Comparison of ENCODE assay signal across 8 cellular contexts in genomic region chr1:173867141-173867752, GRCh38. TPM values are rescaled to one million over a fixed set of nuclear protein-coding genes. Genes with fewer than 3 reads are reported as not detected.
DNase-seq lines count a peak whose midpoint lies in the region; ATAC-seq, FAIRE-seq and TF ChIP-seq lines count a peak whose summit lies in the region.

No MANE protein-coding gene starts in this region.

- H3K9me2 ChIP-seq in Loucy (replicated peaks; ENCODE audit: low read depth, low read length), result no peaks in the 10 kb centered on the region

- H3K79me2 ChIP-seq in Loucy (ENCODE audit: insufficient read depth, low read length) (peaks cover 61% of the 10 kb centered on the region), GM12878 (ENCODE audit: control insufficient read depth, insufficient read depth, low read length) (peaks cover 44% of the 10 kb centered on the region)

- intact Hi-C loops in CD4-positive, alpha-beta T cell (cut with DNase I, micrococcal nuclease), result loop anchor here (2.0 to 5.0 kb wide), 4 partner anchors 154 to 1130 kb away; partner anchors contain the start of genes CACYBP (in 1 of the 2), KLHL20 (in 1 of the 2) and PRDX6 (in 1 of the 2)
- intact Hi-C loops in GM12878 (cut with micrococcal nuclease; ENCODE audit: unreplicated experiment) (loop anchor here (5.0 to 10.0 kb wide), 4 partner anchors 138 to 348 kb away; partner anchors contain the start of genes RABGAP1L and RC3H1), left colon (cut with DNase I, micrococcal nuclease) (no loop called here)

- under 1% methylated on average over 32 of the region's 32 CpGs for WGBS in GM12878 (ENCODE audit: insufficient coverage, insufficient replicate concordance, low lambda C conversion rate, missing lambda C conversion rate)

- CTCF ChIA-PET in CD4-positive, alpha-beta T cell (lab: Charles Lee), result no interaction called here
- CTCF ChIA-PET in GM12878 (lab: Yijun Ruan, JAX), result interaction anchor here (1.6 kb wide), 1 partner anchor 42 kb away, joined by 3 read pairs; no protein-coding TSS in a partner anchor

- no peaks in the 10 kb centered on the region for H3K9me3 Mint-ChIP-seq in CD4-positive, alpha-beta T cell
- no peaks in the 10 kb centered on the region for H3K9me3 Mint-ChIP-seq in stimulated activated naive CD8-positive, alpha-beta T cell treated with anti-CD3 and anti-CD28 coated beads, Interleukin-15, amount 100 ng/mL, for 72 hours

- TF ChIP-seq CTCF in CD4-positive, alpha-beta T cell (IDR thresholded peaks at IDR 0.05), result no peak
- TF ChIP-seq CTCF in Loucy (conservative IDR thresholded peaks at IDR 0.05; ENCODE audit: low read length) (no peak), GM12878 (IDR thresholded peaks at IDR 0.05 in 2 of 3, conservative IDR thresholded peaks at IDR 0.05 in 1 of 3; ENCODE audit: control insufficient read depth in 2 of 3, extremely low read depth in 1 of 3, insufficient read depth in 1 of 3, low read depth in 3 of 3, low read length in 3 of 3) (no peak)

- H3K9ac ChIP-seq in Loucy (ENCODE audit: low read depth, low read length, poor library complexity, severe bottlenecking), result peak overlapping the region; percentile 92
- peak overlapping the region; percentile 73 for H3K9ac ChIP-seq in GM12878 (ENCODE audit: control insufficient read depth, insufficient read depth, low read length)

- BruUV-seq in GM12878 (replicated peaks; lab: Mats Ljungman, UMichigan), result TSS peak; percentile 71

- peaks cover 51% of the 10 kb centered on the region for H4K20me1 ChIP-seq in Loucy (ENCODE audit: insufficient read depth, low read length, poor library complexity, severe bottlenecking)
- no peaks in the 10 kb centered on the region for H4K20me1 ChIP-seq in GM12878 (ENCODE audit: control insufficient read depth, insufficient read depth)

- H3K4me1 Mint-ChIP-seq in CD4-positive, alpha-beta T cell (ENCODE audit: low read depth), result peaks cover 81% of the 10 kb centered on the region
- peaks cover 61% of the 10 kb centered on the region for H3K4me1 Mint-ChIP-seq in stimulated activated naive CD8-positive, alpha-beta T cell treated with anti-CD3 and anti-CD28 coated beads, Interleukin-15, amount 100 ng/mL, for 72 hours

- RAD21 ChIA-PET in GM12878 (lab: Charles Lee; ENCODE audit: unreplicated experiment), result interaction anchor here (1.2 to 1.6 kb wide), 3 partner anchors 43 to 450 kb away, joined by 3 to 6 read pairs (median 4); partner anchors contain the start of genes DARS2 and PRDX6

- peak overlapping the region; percentile 93 for H3K4me3 Mint-ChIP-seq in CD4-positive, alpha-beta T cell
- H3K4me3 Mint-ChIP-seq in stimulated activated naive CD8-positive, alpha-beta T cell treated with anti-CD3 and anti-CD28 coated beads, Interleukin-15, amount 100 ng/mL, for 72 hours, result peak overlapping the region; percentile 93 to 100

- H2AFZ ChIP-seq in Loucy (ENCODE audit: low read length) (no peak overlapping the region), GM12878 (ENCODE audit: control insufficient read depth, low read depth, low read length) (peak overlapping the region; percentile 21; the same call in 1 of the 2 replicates)

- DNase-seq in CD4-positive, alpha-beta T cell, result peak in 4 of 10 experiments; percentile 3 to 36 (median 4)
- DNase-seq in GM12878 (ENCODE audit: low read depth, low spot score) (no peak), left colon (peak in 1 of 2 donors; percentile 48), A172 (ENCODE audit: low spot score) (no peak), middle frontal gyrus (ENCODE audit: extremely low spot score, low spot score) (no peak)
- no peak for DNase-seq in stimulated activated naive CD8-positive, alpha-beta T cell treated with anti-CD3 and anti-CD28 coated beads, Interleukin-15, amount 100 ng/mL, for 72 hours

- POLR2A ChIA-PET in CD4-positive, alpha-beta T cell (lab: Charles Lee), result interaction anchor here (1.0 to 7.9 kb wide), 14 partner anchors 11 to 1335 kb away, joined by 3 to 96 read pairs (median 7); partner anchors contain the start of genes CACYBP, CENPL, DARS2 and KLHL20
- POLR2A ChIA-PET in GM12878 (lab: Charles Lee), result interaction anchor here (0.8 to 3.3 kb wide), 4 partner anchors 43 to 1335 kb away, joined by 3 to 17 read pairs (median 6); partner anchors contain the start of genes CENPL, DARS2 and SUCO

- H3K4me3 ChIP-seq in Loucy (ENCODE audit: low read length, poor library complexity, severe bottlenecking) (peak overlapping the region; percentile 92), GM12878 (peak overlapping the region; percentile 81)

- ATAC-seq in CD4-positive, alpha-beta T cell (ENCODE audit: poor library complexity), result no peak
- ATAC-seq in GM12878, result no peak
- peak; percentile 1 for ATAC-seq in left colon
- ATAC-seq in stimulated activated naive CD8-positive, alpha-beta T cell treated with anti-CD3 and anti-CD28 coated beads, Interleukin-15, amount 100 ng/mL, for 72 hours, result no peak
- no peak for ATAC-seq in HG03139 (IDR thresholded peaks at IDR 0.05; ENCODE audit: unreplicated experiment)

- in situ Hi-C loops in GM12878 (cut with MboI), result no loop called here

- peak overlapping the region; percentile 96 for H3K27ac ChIP-seq in CD4-positive, alpha-beta T cell (ENCODE audit: low read depth, low read length)
- peak overlapping the region; percentile 89 for H3K27ac ChIP-seq in GM12878 (ENCODE audit: control insufficient read depth, insufficient read depth)

- no peaks in the 10 kb centered on the region for H3K27me3 ChIP-seq in CD4-positive, alpha-beta T cell (ENCODE audit: control insufficient read depth, insufficient read depth, low read length)
- peaks cover 8% of the 10 kb centered on the region for H3K27me3 ChIP-seq in Loucy (ENCODE audit: insufficient read depth, low read length, poor library complexity, severe bottlenecking)
- H3K27me3 ChIP-seq in GM12878 (replicated peaks in 1 of 2; ENCODE audit: control insufficient read depth in 2 of 2, insufficient read depth in 2 of 2, low read length in 1 of 2), result no peaks in the 10 kb centered on the region

- H3K36me3 ChIP-seq in Loucy (ENCODE audit: insufficient read depth, low read length) (peaks cover 47% of the 10 kb centered on the region), GM12878 (ENCODE audit: control insufficient read depth in 2 of 2, insufficient read depth in 2 of 2, low read length in 1 of 2) (peaks cover 4 to 26% of the 10 kb centered on the region in 2 experiments)

- no peaks in the 10 kb centered on the region for H3K9me3 ChIP-seq in CD4-positive, alpha-beta T cell (ENCODE audit: control insufficient read depth, low read length)
- H3K9me3 ChIP-seq in Loucy (ENCODE audit: insufficient read depth, low read depth, low read length), result no peaks in the 10 kb centered on the region
- H3K9me3 ChIP-seq in GM12878 (replicated peaks; ENCODE audit: control insufficient read depth, insufficient read depth, low read length), result no peaks in the 10 kb centered on the region

- TF ChIP-seq RAD21 in GM12878 (IDR thresholded peaks at IDR 0.05; ENCODE audit: insufficient read depth, low read depth, low read length), result no peak

- H3K27me3 Mint-ChIP-seq in CD4-positive, alpha-beta T cell, result no peaks in the 10 kb centered on the region
- H3K27me3 Mint-ChIP-seq in stimulated activated naive CD8-positive, alpha-beta T cell treated with anti-CD3 and anti-CD28 coated beads, Interleukin-15, amount 100 ng/mL, for 72 hours, result no peaks in the 10 kb centered on the region

- H3F3A ChIP-seq in Loucy (ENCODE audit: low read depth), result peaks cover 25% of the 10 kb centered on the region

- H3K4me2 ChIP-seq in Loucy (ENCODE audit: low read depth, low read length, poor library complexity, severe bottlenecking) (peak overlapping the region; percentile 92), GM12878 (ENCODE audit: control insufficient read depth, insufficient read depth) (peak overlapping the region; percentile 76)

- TF ChIP-seq POLR2A in GM12878 (IDR thresholded peaks at IDR 0.05; ENCODE audit: low read depth, low read length), result no peak

- H3K4me1 ChIP-seq in Loucy (ENCODE audit: insufficient read depth, low read length, poor library complexity, severe bottlenecking) (peaks cover 61% of the 10 kb centered on the region), GM12878 (ENCODE audit: control insufficient read depth, insufficient read depth, low read length) (peaks cover 19% of the 10 kb centered on the region)

- peak; percentile 13 for FAIRE-seq in GM12878 (lab: Jason Lieb, UNC)

- SMC1A ChIA-PET in GM12878 (lab: Charles Lee; ENCODE audit: uncharacterized antibody, unreplicated experiment), result interaction anchor here (1.0 kb wide), 1 partner anchor 43 kb away, joined by 3 read pairs; no protein-coding TSS in a partner anchor

- no peak for TF ChIP-seq EP300 in GM12878 (IDR thresholded peaks at IDR 0.05; ENCODE audit: borderline replicate concordance in 1 of 2, control insufficient read depth in 1 of 2, low read depth in 2 of 2, low read length in 2 of 2)

- H3K27ac Mint-ChIP-seq in CD4-positive, alpha-beta T cell, result peak overlapping the region; percentile 95
- peak overlapping the region; percentile 98 to 100 for H3K27ac Mint-ChIP-seq in stimulated activated naive CD8-positive, alpha-beta T cell treated with anti-CD3 and anti-CD28 coated beads, Interleukin-15, amount 100 ng/mL, for 72 hours

- H3K36me3 Mint-ChIP-seq in CD4-positive, alpha-beta T cell (ENCODE audit: low read depth), result peaks cover 82% of the 10 kb centered on the region

RNA-seq across cellular contexts. Expression of gene GAS5, which starts 0.5 kb away (rescaled TPM):
- total RNA-seq in CD4-positive, alpha-beta T cell, result 100 to 1,000 TPM; 865 to 867 TPM
- total RNA-seq in GM12878 (2013; cell fraction: nucleolus; rRNA removed), result 994 and 1,015 TPM in 2 replicates
- 597 and 727 TPM in 2 replicates for total RNA-seq in GM12878 (2014; rRNA removed)
- total RNA-seq in GM12878 (2014; rRNA removed; fragmentation: Illumina TruSeq; extraction: Trizol), result 722 and 746 TPM in 2 replicates
- total RNA-seq in GM12878 (2021), result 550 and 569 TPM in 2 replicates
- 2,046 TPM for polyA plus RNA-seq in GM12878 (2011; ENCODE audit: low read depth)
- 1,137 and 1,297 TPM in 2 replicates for polyA plus RNA-seq in GM12878 (2011; rRNA removed)
- 732 and 962 TPM in 2 replicates for polyA plus RNA-seq in GM12878 (2011; cell fraction: cytosol; rRNA removed)
- 885 and 889 TPM in 2 replicates for polyA plus RNA-seq in GM12878 (2011; cell fraction: nucleus; rRNA removed)
- polyA plus RNA-seq in GM12878 (2012), result 815 and 826 TPM in 2 replicates
- polyA plus RNA-seq in GM12878 (2014; fragmentation: Illumina TruSeq; extraction: Trizol), result 810 and 918 TPM in 2 replicates
- 100 to 1,000 TPM; 804 to 930 TPM for polyA plus RNA-seq in GM12878 (2014; fragmentation: Nextera tagmentation; extraction: Ambion mirVana)
- 561 and 676 TPM in 2 replicates for polyA plus RNA-seq in GM12878 (2014; rRNA removed)
- 100 to 1,000 TPM; 289 TPM for polyA plus RNA-seq in GM12878 (2016; fragmentation: Nextera tagmentation; extraction: Ambion mirVana)
- polyA minus RNA-seq in GM12878 (2011; rRNA and poly(A)+ RNA removed), result 526 and 827 TPM in 2 replicates
- 227 and 318 TPM in 2 replicates for polyA minus RNA-seq in GM12878 (2011; cell fraction: cytosol; rRNA and poly(A)+ RNA removed)
- polyA minus RNA-seq in GM12878 (2011; cell fraction: nucleus; rRNA and poly(A)+ RNA removed), result 639 and 957 TPM in 2 replicates
- total RNA-seq in left colon, result 100 to 1,000 TPM; 241 to 261 TPM
- 238 and 253 TPM in 2 replicates for total RNA-seq in A172 (2014; rRNA removed; shearing (Covaris generic))

RNA-seq across cellular contexts. Expression of gene ZBTB37, which starts 0.9 kb away (rescaled TPM):
- 10 to 100 TPM; 15.1 to 16.0 TPM for total RNA-seq in CD4-positive, alpha-beta T cell
- 36.9 and 37.7 TPM in 2 replicates for total RNA-seq in GM12878 (2013; cell fraction: nucleolus; rRNA removed)
- total RNA-seq in GM12878 (2014; rRNA removed), result 3.3 and 3.4 TPM in 2 replicates
- 4.7 and 4.8 TPM in 2 replicates for total RNA-seq in GM12878 (2014; rRNA removed; fragmentation: Illumina TruSeq; extraction: Trizol)
- total RNA-seq in GM12878 (2021), result 5.2 and 5.7 TPM in 2 replicates
- 1.2 TPM for polyA plus RNA-seq in GM12878 (2011; ENCODE audit: low read depth)
- polyA plus RNA-seq in GM12878 (2011; rRNA removed), result 4.9 and 6.7 TPM in 2 replicates
- polyA plus RNA-seq in GM12878 (2011; cell fraction: cytosol; rRNA removed), result 2.3 TPM in 2 replicates
- 6.0 and 7.2 TPM in 2 replicates for polyA plus RNA-seq in GM12878 (2011; cell fraction: nucleus; rRNA removed)
- polyA plus RNA-seq in GM12878 (2012), result 1.4 TPM in 2 replicates
- 2.3 and 3.2 TPM in 2 replicates for polyA plus RNA-seq in GM12878 (2014; fragmentation: Illumina TruSeq; extraction: Trizol)
- polyA plus RNA-seq in GM12878 (2014; fragmentation: Nextera tagmentation; extraction: Ambion mirVana), result under 1 TPM; 0.16 to 0.29 TPM
- 1.1 and 1.4 TPM in 2 replicates for polyA plus RNA-seq in GM12878 (2014; rRNA removed)
- 1 to 10 TPM in 1 of 2 experiments, under 1 TPM in 1; 0.95 to 1.6 TPM for polyA plus RNA-seq in GM12878 (2016; fragmentation: Nextera tagmentation; extraction: Ambion mirVana)
- 18.6 and 19.6 TPM in 2 replicates for polyA minus RNA-seq in GM12878 (2011; rRNA and poly(A)+ RNA removed)
- polyA minus RNA-seq in GM12878 (2011; cell fraction: cytosol; rRNA and poly(A)+ RNA removed), result 2.8 and 3.2 TPM in 2 replicates
- 7.3 and 9.1 TPM in 2 replicates for polyA minus RNA-seq in GM12878 (2011; cell fraction: nucleus; rRNA and poly(A)+ RNA removed)
- 1 to 10 TPM; 7.1 to 8.4 TPM for total RNA-seq in left colon
- 5.6 and 7.5 TPM in 2 replicates for total RNA-seq in A172 (2014; rRNA removed; shearing (Covaris generic))

RNA-seq across cellular contexts. Expression of gene CENPL, which starts 42.6 kb away (rescaled TPM):
- 1 to 10 TPM; 3.8 to 4.7 TPM for total RNA-seq in CD4-positive, alpha-beta T cell
- 18.7 and 21.6 TPM in 2 replicates for total RNA-seq in GM12878 (2013; cell fraction: nucleolus; rRNA removed)
- total RNA-seq in GM12878 (2014; rRNA removed) (27.6 and 31.0 TPM in 2 replicates), GM12878 (2014; rRNA removed; fragmentation: Illumina TruSeq; extraction: Trizol) (25.8 and 32.1 TPM in 2 replicates), GM12878 (2021) (16.5 and 19.3 TPM in 2 replicates), left colon (1 to 10 TPM; 3.2 to 6.8 TPM)
- polyA plus RNA-seq in GM12878 (2011; ENCODE audit: low read depth), result 9.2 TPM
- polyA plus RNA-seq in GM12878 (2011; rRNA removed) (21.2 and 28.6 TPM in 2 replicates), GM12878 (2014; fragmentation: Illumina TruSeq; extraction: Trizol) (20.8 and 20.9 TPM in 2 replicates), GM12878 (2014; fragmentation: Nextera tagmentation; extraction: Ambion mirVana) (10 to 100 TPM; 14.9 to 26.7 TPM), GM12878 (2014; rRNA removed) (19.6 and 22.4 TPM in 2 replicates), GM12878 (2016; fragmentation: Nextera tagmentation; extraction: Ambion mirVana) (10 to 100 TPM; 26.5 to 26.7 TPM)
- 10.7 and 11.3 TPM in 2 replicates for polyA plus RNA-seq in GM12878 (2011; cell fraction: cytosol; rRNA removed)
- 4.6 and 5.4 TPM in 2 replicates for polyA plus RNA-seq in GM12878 (2011; cell fraction: nucleus; rRNA removed)
- polyA plus RNA-seq in GM12878 (2012), result 9.1 and 9.9 TPM in 2 replicates
- 20.1 and 21.5 TPM in 2 replicates for polyA minus RNA-seq in GM12878 (2011; rRNA and poly(A)+ RNA removed)
- 9.2 and 9.8 TPM in 2 replicates for polyA minus RNA-seq in GM12878 (2011; cell fraction: cytosol; rRNA and poly(A)+ RNA removed)
- 10.4 and 17.9 TPM in 2 replicates for polyA minus RNA-seq in GM12878 (2011; cell fraction: nucleus; rRNA and poly(A)+ RNA removed)
- 56.5 and 65.9 TPM in 2 replicates for total RNA-seq in A172 (2014; rRNA removed; shearing (Covaris generic))

RNA-seq across cellular contexts. Expression of gene DARS2, which starts 42.8 kb away (rescaled TPM):
- 1 to 10 TPM; 1.7 TPM for total RNA-seq in CD4-positive, alpha-beta T cell
- 47.7 and 48.4 TPM in 2 replicates for total RNA-seq in GM12878 (2013; cell fraction: nucleolus; rRNA removed)
- 32.0 and 36.3 TPM in 2 replicates for total RNA-seq in GM12878 (2014; rRNA removed)
- total RNA-seq in GM12878 (2014; rRNA removed; fragmentation: Illumina TruSeq; extraction: Trizol), result 40.6 and 41.6 TPM in 2 replicates
- total RNA-seq in GM12878 (2021), result 32.7 and 35.4 TPM in 2 replicates
- polyA plus RNA-seq in GM12878 (2011; ENCODE audit: low read depth), result 11.6 TPM
- polyA plus RNA-seq in GM12878 (2011; rRNA removed), result 65.9 and 80.4 TPM in 2 replicates
- 40.6 and 43.9 TPM in 2 replicates for polyA plus RNA-seq in GM12878 (2011; cell fraction: cytosol; rRNA removed)
- polyA plus RNA-seq in GM12878 (2011; cell fraction: nucleus; rRNA removed), result 32.0 and 33.2 TPM in 2 replicates
- 13.2 and 18.8 TPM in 2 replicates for polyA plus RNA-seq in GM12878 (2012)
- polyA plus RNA-seq in GM12878 (2014; fragmentation: Illumina TruSeq; extraction: Trizol), result 50.4 and 60.4 TPM in 2 replicates
- 10 to 100 TPM; 23.9 to 25.2 TPM for polyA plus RNA-seq in GM12878 (2014; fragmentation: Nextera tagmentation; extraction: Ambion mirVana)
- polyA plus RNA-seq in GM12878 (2014; rRNA removed), result 29.4 and 34.0 TPM in 2 replicates
- 10 to 100 TPM; 64.2 to 69.7 TPM for polyA plus RNA-seq in GM12878 (2016; fragmentation: Nextera tagmentation; extraction: Ambion mirVana)
- polyA minus RNA-seq in GM12878 (2011; rRNA and poly(A)+ RNA removed), result 52.7 and 59.2 TPM in 2 replicates
- polyA minus RNA-seq in GM12878 (2011; cell fraction: cytosol; rRNA and poly(A)+ RNA removed), result 17.9 and 21.3 TPM in 2 replicates
- polyA minus RNA-seq in GM12878 (2011; cell fraction: nucleus; rRNA and poly(A)+ RNA removed), result 19.6 and 33.3 TPM in 2 replicates
- 10 to 100 TPM; 24.3 to 27.4 TPM for total RNA-seq in left colon
- total RNA-seq in A172 (2014; rRNA removed; shearing (Covaris generic)), result 40.3 and 44.7 TPM in 2 replicates

RNA-seq across cellular contexts. Expression of gene SERPINC1, which starts 49.9 kb away (rescaled TPM):
- not detected for total RNA-seq in CD4-positive, alpha-beta T cell
- not detected in 2 replicates for total RNA-seq in GM12878 (2013; cell fraction: nucleolus; rRNA removed)
- total RNA-seq in GM12878 (2014; rRNA removed) (not detected in 2 replicates), GM12878 (2014; rRNA removed; fragmentation: Illumina TruSeq; extraction: Trizol) (not detected in 2 replicates), GM12878 (2021) (0.44 and 0.61 TPM in 2 replicates), left colon (under 1 TPM in 1 of 2 donors, not detected in 1; 0.49 TPM)
- polyA plus RNA-seq in GM12878 (2011; ENCODE audit: low read depth), result not detected
- polyA plus RNA-seq in GM12878 (2011; rRNA removed) (not detected in 2 replicates), GM12878 (2014; fragmentation: Illumina TruSeq; extraction: Trizol) (not detected in 2 replicates), GM12878 (2014; fragmentation: Nextera tagmentation; extraction: Ambion mirVana) (under 1 TPM in 1 of 2 experiments, not detected in 1; 0.11 TPM), GM12878 (2014; rRNA removed) (not detected in 2 replicates), GM12878 (2016; fragmentation: Nextera tagmentation; extraction: Ambion mirVana) (not detected)
- polyA plus RNA-seq in GM12878 (2011; cell fraction: cytosol; rRNA removed), result not detected in 2 replicates
- polyA plus RNA-seq in GM12878 (2011; cell fraction: nucleus; rRNA removed), result 0.41 TPM in 1 of 2 replicates, not detected in the other
- polyA plus RNA-seq in GM12878 (2012), result not detected in 2 replicates
- polyA minus RNA-seq in GM12878 (2011; rRNA and poly(A)+ RNA removed), result not detected in 2 replicates
- polyA minus RNA-seq in GM12878 (2011; cell fraction: cytosol; rRNA and poly(A)+ RNA removed), result not detected in 2 replicates
- not detected in 2 replicates for polyA minus RNA-seq in GM12878 (2011; cell fraction: nucleus; rRNA and poly(A)+ RNA removed)
- total RNA-seq in A172 (2014; rRNA removed; shearing (Covaris generic)), result not detected in 2 replicates

Comparison
In these comparisons a context has a peak if more than half of its experiments do, and no peak if none do; other contexts are left out.
1. intact Hi-C loops: an anchor here in CD4-positive, alpha-beta T cell (2.0 to 5.0 kb wide) and GM12878 (5.0 to 10.0 kb wide); none called in left colon.